In the genomic region with DNA sequence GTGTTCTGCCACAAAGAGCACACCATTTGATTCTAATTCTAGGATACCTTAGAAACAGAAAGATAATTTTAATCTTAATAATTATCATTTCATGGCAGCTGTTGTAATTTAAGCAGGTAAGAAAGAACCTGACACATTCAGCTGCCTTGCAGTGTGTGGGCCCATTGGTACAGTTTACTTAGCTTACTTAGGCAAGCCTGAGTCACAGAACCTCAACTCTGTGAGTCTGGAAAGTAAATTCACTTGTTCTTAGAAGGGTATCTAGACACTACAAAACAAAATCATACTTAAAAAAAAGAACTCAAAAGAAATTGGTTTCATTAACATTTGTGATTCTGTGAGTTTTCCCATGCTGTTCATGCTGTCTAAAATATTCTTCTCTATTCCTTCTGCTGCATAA, we compare ENCODE assay signal across 22 cellular contexts.
"Had no signal": no experiment of that assay in that cellular context is flagged by ENCODE, and none has a peak within 500 bp of the region (broad histone marks: within the 10 kb centered on the region; RNA-seq: fewer than 3 reads in every experiment).

No MANE protein-coding gene starts in this region.

- H3K4me1 Mint-ChIP-seq: memory B cell; naive B cell; neural crest cell; stimulated activated naive B cell treated with anti-CD40 and anti-IgM and Interleukin-4, amounts not matched to agents 10 μg/mL and 1 μg/mL and 100 μg/mL, for 72 hours had no signal

- H3K27ac Mint-ChIP-seq: memory B cell; naive B cell; natural killer cell treated with Interleukin-12 subunit alpha and Interleukin-12 subunit beta and Interleukin-15 and Interleukin-18, amount 100 ng/mL, for 72 hours; stimulated activated naive B cell treated with anti-CD40 and anti-IgM and Interleukin-4, amounts not matched to agents 10 μg/mL and 1 μg/mL and 100 μg/mL, for 72 hours; stimulated activated naive CD8-positive, alpha-beta T cell treated with anti-CD3 and anti-CD28 coated beads, Interleukin-15, Interleukin-2, amounts not matched to agents 100 ng/mL and 50 ng/mL, for 24 hours had no signal

- H3K36me3 Mint-ChIP-seq: memory B cell; naive B cell; natural killer cell treated with Interleukin-12 subunit alpha and Interleukin-12 subunit beta and Interleukin-15 and Interleukin-18, amount 100 ng/mL, for 72 hours; stimulated activated naive B cell treated with anti-CD40 and anti-IgM and Interleukin-4, amounts not matched to agents 10 μg/mL and 1 μg/mL and 100 μg/mL, for 72 hours had no signal

- H3K9me3 ChIP-seq: esophagus muscularis mucosa, neutrophil, pancreas, right lobe of liver, thoracic aorta, tibial nerve, upper lobe of left lung had no signal

- H3K4me3 Mint-ChIP-seq: memory B cell; naive B cell; natural killer cell treated with Interleukin-12 subunit alpha and Interleukin-12 subunit beta and Interleukin-15 and Interleukin-18, amount 100 ng/mL, for 72 hours; neural crest cell; stimulated activated naive B cell treated with anti-CD40 and anti-IgM and Interleukin-4, amounts not matched to agents 10 μg/mL and 1 μg/mL and 100 μg/mL, for 72 hours; stimulated activated naive CD8-positive, alpha-beta T cell treated with anti-CD3 and anti-CD28 coated beads, Interleukin-15, Interleukin-2, amounts not matched to agents 100 ng/mL and 50 ng/mL, for 24 hours had no signal

- H3K36me3 ChIP-seq: esophagus muscularis mucosa, neutrophil, pancreas, right lobe of liver, thoracic aorta, tibial nerve, upper lobe of left lung had no signal

- H3K27ac ChIP-seq: dorsolateral prefrontal cortex, esophagus muscularis mucosa, neutrophil, pancreas, right lobe of liver, thoracic aorta, tibial nerve, upper lobe of left lung had no signal

- H3K27me3 Mint-ChIP-seq: memory B cell; naive B cell; natural killer cell treated with Interleukin-12 subunit alpha and Interleukin-12 subunit beta and Interleukin-15 and Interleukin-18, amount 100 ng/mL, for 72 hours; stimulated activated naive B cell treated with anti-CD40 and anti-IgM and Interleukin-4, amounts not matched to agents 10 μg/mL and 1 μg/mL and 100 μg/mL, for 72 hours had no signal

- H3K9me3 Mint-ChIP-seq: memory B cell; neural crest cell; stimulated activated naive CD8-positive, alpha-beta T cell treated with anti-CD3 and anti-CD28 coated beads, Interleukin-15, Interleukin-2, amounts not matched to agents 100 ng/mL and 50 ng/mL, for 24 hours had no signal

- H3K4me3 ChIP-seq: dorsolateral prefrontal cortex, esophagus muscularis mucosa, lung, pancreas, right lobe of liver, thoracic aorta, tibial nerve, upper lobe of left lung had no signal

- H3K4me1 ChIP-seq: esophagus muscularis mucosa, pancreas, right lobe of liver, tibial nerve, upper lobe of left lung had no signal

- DNase-seq: cortex of kidney; dorsolateral prefrontal cortex; effector CD4-positive, alpha-beta T cell; foreskin melanocyte; naive B cell; pancreas; right lobe of liver; small intestine; stimulated activated CD4-positive, alpha-beta T cell treated with anti-CD3 and anti-CD28 coated beads, Interleukin-15, amount 100 ng/mL, for 24 hours; stimulated activated CD4-positive, alpha-beta T cell treated with anti-CD3 and anti-CD28 coated beads, Interleukin-2, amount 100 ng/mL, for 48 hours; stimulated activated naive B cell treated with anti-CD40 and anti-IgM and Interleukin-4, amounts not matched to agents 10 μg/mL and 1 μg/mL and 100 μg/mL, for 72 hours; upper lobe of left lung had no signal

- ATAC-seq: left lobe of liver; natural killer cell treated with Interleukin-12 subunit alpha and Interleukin-12 subunit beta and Interleukin-15 and Interleukin-18, amount 100 ng/mL, for 72 hours; pancreas; right lobe of liver; stimulated activated naive B cell treated with anti-CD40 and anti-IgM and Interleukin-4, amounts not matched to agents 10 μg/mL and 1 μg/mL and 100 μg/mL, for 72 hours had no signal

- H3K27me3 ChIP-seq: dorsolateral prefrontal cortex, esophagus muscularis mucosa, neutrophil, pancreas, right lobe of liver, tibial nerve, upper lobe of left lung had no signal
